Comparison of ENCODE assay signal across 8 cellular contexts in genomic region chr4:41360911-41361830, GRCh38.
DNase-seq lines count a peak whose midpoint lies in the region; ATAC-seq, FAIRE-seq and TF ChIP-seq lines count a peak whose summit lies in the region.

No MANE protein-coding gene starts in this region.

- no peak for TF ChIP-seq CTCF in GM13977 (IDR thresholded peaks at IDR 0.05; ENCODE audit: extremely low read depth, insufficient read depth, missing control alignments)
- TF ChIP-seq CTCF in H1 (IDR thresholded peaks at IDR 0.05; ENCODE audit: control extremely low read depth in 1 of 3, insufficient read depth in 1 of 3, low read depth in 1 of 3, low read length in 3 of 3), result no peak
- TF ChIP-seq CTCF in type B pancreatic cell (conservative IDR thresholded peaks at IDR 0.05), result no peak

- DNase-seq in GM13977 (ENCODE audit: low spot score) (peak; percentile 19), NCI-H2227 treated with DMSO at 0.1 percent for 48 hours (lab: John Stamatoyannopoulos, UW) (peak; percentile 37), H1 (ENCODE audit: low read depth in 1 of 2, low spot score in 2 of 2) (peak in 1 of 2 experiments; percentile 73), memory B cell (ENCODE audit: low spot score in 2 of 2) (no peak), type B pancreatic cell (ENCODE audit: extremely low spot score, unreplicated experiment) (no peak), MV-4-11 (lab: John Stamatoyannopoulos, UW) (no peak)
- DNase-seq in stimulated activated naive CD4-positive, alpha-beta T cell treated with Interleukin-2 at 50 U/mL for 16 hours (lab: John Stamatoyannopoulos, UW), result no peak
- no peak for DNase-seq in activated CD4-positive, alpha-beta memory T cell treated with anti-CD3 and anti-CD28 coated beads for 36 hours

- H2BK15ac ChIP-seq in H1 (ENCODE audit: low read length), result no peak overlapping the region

- H3K23ac ChIP-seq in H1 (ENCODE audit: insufficient read length), result no peak overlapping the region

- H3K4me1 Mint-ChIP-seq in memory B cell, result no peaks in the 10 kb centered on the region
- peaks cover 22% of the 10 kb centered on the region for H3K4me1 Mint-ChIP-seq in type B pancreatic cell (ENCODE audit: unreplicated experiment)
- H3K4me1 Mint-ChIP-seq in activated CD4-positive, alpha-beta memory T cell treated with anti-CD3 and anti-CD28 coated beads for 36 hours (ENCODE audit: low read depth), result no peaks in the 10 kb centered on the region

- H3K23me2 ChIP-seq in H1 (ENCODE audit: low read depth, low read length), result peaks cover 18% of the 10 kb centered on the region; the same call in 1 of the 2 replicates

- no peak overlapping the region for H3K27ac ChIP-seq in H1 (ENCODE audit: low read depth, low read length)

- peak overlapping the region; percentile 60 to 75 (median 63) for H3K4me3 ChIP-seq in H1 (ENCODE audit: extremely low read depth in 1 of 4, insufficient read depth in 2 of 4, low read depth in 3 of 4, low read length in 4 of 4)

- no peak overlapping the region for H3K4ac ChIP-seq in H1 (replicated peaks; ENCODE audit: insufficient read length, low read depth, low read length)

- H2BK12ac ChIP-seq in H1 (ENCODE audit: low read depth, low read length), result peak overlapping the region; percentile 55; the same call in 1 of the 2 replicates

- no peak overlapping the region for H2AFZ ChIP-seq in H1 (ENCODE audit: low read length)

- H3K18ac ChIP-seq in H1 (ENCODE audit: extremely low read depth, low read length), result peak overlapping the region; percentile 11; the same call in 1 of the 2 replicates

- peak overlapping the region; percentile 63 for H4K8ac ChIP-seq in H1 (ENCODE audit: extremely low read depth, insufficient read depth, low read length)

- no peaks in the 10 kb centered on the region; a peak in 1 of 8 replicates for H3K36me3 ChIP-seq in H1 (ENCODE audit: control insufficient read depth in 2 of 4, insufficient read depth in 4 of 4, low read length in 3 of 4)

- TF ChIP-seq EP300 in H1 (IDR thresholded peaks at IDR 0.05; ENCODE audit: borderline replicate concordance in 1 of 2, low read depth in 2 of 2, low read length in 2 of 2), result no peak

- H3K4me3 Mint-ChIP-seq in memory B cell, result peak overlapping the region; percentile 27
- peak overlapping the region; percentile 92 for H3K4me3 Mint-ChIP-seq in type B pancreatic cell
- H3K4me3 Mint-ChIP-seq in activated CD4-positive, alpha-beta memory T cell treated with anti-CD3 and anti-CD28 coated beads for 36 hours, result no peak overlapping the region

- H3K9ac ChIP-seq in H1 (replicated peaks in 1 of 4; ENCODE audit: extremely low read depth in 1 of 4, low read depth in 3 of 4, low read length in 3 of 4), result no peak overlapping the region

- H3K27me3 Mint-ChIP-seq in memory B cell, result peaks cover 19% of the 10 kb centered on the region
- H3K27me3 Mint-ChIP-seq in type B pancreatic cell, result peaks cover 28% of the 10 kb centered on the region
- peaks cover 42% of the 10 kb centered on the region for H3K27me3 Mint-ChIP-seq in activated CD4-positive, alpha-beta memory T cell treated with anti-CD3 and anti-CD28 coated beads for 36 hours

- H3K27me3 ChIP-seq in H1 (replicated peaks in 1 of 4; ENCODE audit: control insufficient read depth in 3 of 4, extremely low read depth in 1 of 4, insufficient read depth in 3 of 4, low read length in 3 of 4), result peaks cover 36 to 72% (median 68%) of the 10 kb centered on the region in 4 experiments

- no peak for TF ChIP-seq POLR2A in H1 (IDR thresholded peaks at IDR 0.05; ENCODE audit: control extremely low read depth in 1 of 2, low read depth in 2 of 2, low read length in 2 of 2)

- POLR2A ChIA-PET in H1 (lab: Charles Lee; ENCODE audit: partially characterized antibody), result interaction anchor here (0.9 to 1.3 kb wide), 5 partner anchors 22 to 185 kb away, joined by 3 to 5 read pairs (median 4); partner anchors contain the start of gene UCHL1
- POLR2A ChIA-PET in activated CD4-positive, alpha-beta memory T cell treated with anti-CD3 and anti-CD28 coated beads for 36 hours (lab: Charles Lee), result no interaction called here

- no peak overlapping the region for H3K14ac ChIP-seq in H1 (ENCODE audit: insufficient read length)

- no peak overlapping the region for H4K5ac ChIP-seq in H1 (ENCODE audit: insufficient read length, low read depth, low read length)

- CTCF ChIA-PET in H1 (lab: Charles Lee; ENCODE audit: partially characterized antibody), result interaction anchor here (0.7 to 3.0 kb wide), 14 partner anchors 9 to 286 kb away, joined by 3 to 28 read pairs (median 3); no protein-coding TSS in a partner anchor
- CTCF ChIA-PET in activated CD4-positive, alpha-beta memory T cell treated with anti-CD3 and anti-CD28 coated beads for 36 hours (lab: Charles Lee), result no interaction called here

- H3K4me1 ChIP-seq in H1 (replicated peaks in 1 of 4; ENCODE audit: control insufficient read depth in 3 of 4, insufficient read depth in 4 of 4, low read length in 3 of 4), result peaks cover 19 to 36% (median 26%) of the 10 kb centered on the region in 4 experiments

- in situ Hi-C loops in GM13977 (cut with MboI; ENCODE audit: low pct_unique_long_range_greater_than_20kb, low sequenced_read_pairs, unreplicated experiment), result no loop called here

- H3K36me3 Mint-ChIP-seq in memory B cell (no peaks in the 10 kb centered on the region), type B pancreatic cell (peaks cover 5% of the 10 kb centered on the region)
- H3K36me3 Mint-ChIP-seq in activated CD4-positive, alpha-beta memory T cell treated with anti-CD3 and anti-CD28 coated beads for 36 hours, result no peaks in the 10 kb centered on the region

- H2AK5ac ChIP-seq in H1 (ENCODE audit: low read depth, low read length), result no peak overlapping the region

- ATAC-seq in memory B cell (ENCODE audit: low read depth), result no peak

- H3K79me2 ChIP-seq in H1 (ENCODE audit: control insufficient read depth in 1 of 2, insufficient read depth in 2 of 2, low read length in 2 of 2), result no peaks in the 10 kb centered on the region

- H2BK120ac ChIP-seq in H1 (replicated peaks; ENCODE audit: low read depth, low read length), result no peak overlapping the region

- H2BK20ac ChIP-seq in H1 (ENCODE audit: low read length), result no peak overlapping the region

- TF ChIP-seq RAD21 in H1 (IDR thresholded peaks at IDR 0.05 in 1 of 2, conservative IDR thresholded peaks at IDR 0.05 in 1 of 2; ENCODE audit: low read depth in 2 of 2, low read length in 2 of 2), result no peak

- no peaks in the 10 kb centered on the region for H3K9me3 ChIP-seq in H1 (ENCODE audit: insufficient read depth in 2 of 2, low read depth in 1 of 2, low read length in 1 of 2)

- WGBS in H1 (ENCODE audit: extremely low coverage in 1 of 2, insufficient coverage in 1 of 2, insufficient read length in 1 of 2, insufficient replicate concordance in 2 of 2, low coverage in 1 of 2, low lambda C conversion rate in 2 of 2, missing lambda C conversion rate in 1 of 2), 2 experiments, result 3% methylated on average over 53 of the region's 67 CpGs; no CpG with 5 or more reads in 1 of the 2 experiments

- no peak overlapping the region for H2BK5ac ChIP-seq in H1 (ENCODE audit: low read depth, low read length)

- peaks cover 3 to 6% of the 10 kb centered on the region in 2 experiments for H4K20me1 ChIP-seq in H1 (replicated peaks in 1 of 2; ENCODE audit: control insufficient read depth in 1 of 2, insufficient read depth in 2 of 2, low read length in 2 of 2)

- no peak for FAIRE-seq in H1 (lab: Jason Lieb, UNC)

- no peaks in the 10 kb centered on the region for H3K79me1 ChIP-seq in H1 (ENCODE audit: low read depth, low read length)

- H3K56ac ChIP-seq in H1 (replicated peaks; ENCODE audit: insufficient read length, low read depth, low read length), result no peak overlapping the region

- no peak overlapping the region for H3K27ac Mint-ChIP-seq in memory B cell
- H3K27ac Mint-ChIP-seq in type B pancreatic cell, result peak overlapping the region; percentile 55
- no peak overlapping the region for H3K27ac Mint-ChIP-seq in activated CD4-positive, alpha-beta memory T cell treated with anti-CD3 and anti-CD28 coated beads for 36 hours

- no peak overlapping the region for H4K91ac ChIP-seq in H1 (replicated peaks; ENCODE audit: insufficient read length, low read length)

- intact Hi-C loops in activated CD4-positive, alpha-beta memory T cell treated with anti-CD3 and anti-CD28 coated beads for 36 hours (cut with micrococcal nuclease), result no loop called here

- peak overlapping the region; percentile 95 to 99 for H3K4me2 ChIP-seq in H1 (ENCODE audit: insufficient read depth in 1 of 2, low read depth in 2 of 2, low read length in 2 of 2)

- H3K9me3 Mint-ChIP-seq in memory B cell, result peaks cover 5% of the 10 kb centered on the region
- no peaks in the 10 kb centered on the region for H3K9me3 Mint-ChIP-seq in type B pancreatic cell
- no peaks in the 10 kb centered on the region for H3K9me3 Mint-ChIP-seq in activated CD4-positive, alpha-beta memory T cell treated with anti-CD3 and anti-CD28 coated beads for 36 hours

TF ChIP-seq in H1, 55 proteins besides CTCF, POLR2A, EP300 and RAD21:
- TF ChIP-seq RNF2 (IDR thresholded peaks at IDR 0.05; ENCODE audit: borderline replicate concordance, low read depth, low read length, missing control alignments, poor library complexity, severe bottlenecking) (peak; percentile 65), ASH2L (IDR thresholded peaks at IDR 0.05; ENCODE audit: low read length) (no peak), RBBP5 (IDR thresholded peaks at IDR 0.05; ENCODE audit: borderline replicate concordance, low read depth, low read length) (0 out of 2 replicates have a peak, but pooled peaks have one; percentile 42), ZNF274 (IDR thresholded peaks at IDR 0.05; ENCODE audit: borderline replicate concordance, extremely low read depth, low read length) (no peak), KDM4A (IDR thresholded peaks at IDR 0.05; ENCODE audit: low read depth, low read length, severe bottlenecking) (peak; percentile 25), EZH2 (IDR thresholded peaks at IDR 0.05; ENCODE audit: low read depth, low read length, severe bottlenecking) (peak; percentile 89), SUZ12 (IDR thresholded peaks at IDR 0.05; ENCODE audit: low read length) (peak; percentile 88), SAP30 (IDR thresholded peaks at IDR 0.05; ENCODE audit: insufficient read depth, insufficient replicate concordance, low read length) (peak; percentile 27)
TF ChIP-seq in H1: peak in this region for 6.

Comparison
In these comparisons a context has a peak if more than half of its experiments do, and no peak if none do; other contexts are left out.
1. DNase-seq: peak in GM13977 (single experiment) and NCI-H2227 treated with DMSO at 0.1 percent for 48 hours (single experiment); none in memory B cell (0 of 2), type B pancreatic cell (single experiment), stimulated activated naive CD4-positive, alpha-beta T cell treated with Interleukin-2 at 50 U/mL for 16 hours (single experiment), activated CD4-positive, alpha-beta memory T cell treated with anti-CD3 and anti-CD28 coated beads for 36 hours (single experiment) and MV-4-11 (single experiment).